ENCODE assay signal across 8 cellular contexts in the genomic region with DNA sequence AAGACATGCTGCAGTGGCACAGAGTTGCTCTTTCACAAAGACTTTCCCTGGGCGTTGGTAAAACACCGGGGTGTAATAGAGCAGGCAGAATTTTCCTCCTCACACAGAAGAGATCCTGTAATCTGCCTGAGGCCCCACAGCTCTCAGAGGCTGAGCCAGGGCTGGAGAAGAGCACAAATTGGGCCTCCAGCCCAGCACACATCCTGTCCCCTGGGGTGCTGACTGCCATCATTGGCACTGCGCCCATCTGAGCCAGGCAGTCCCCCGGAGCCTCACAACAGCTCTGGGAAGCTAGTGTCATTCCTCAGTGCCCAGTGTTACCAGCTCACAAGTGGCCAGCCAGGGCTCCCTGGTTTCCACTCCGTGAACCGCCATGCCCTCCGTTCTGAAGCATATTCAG.
A peak's percentile ranks its signal among the peaks of the same experiment; 100 is the strongest.
DNase-seq lines count a peak whose midpoint lies in the region; ATAC-seq, FAIRE-seq and TF ChIP-seq lines count a peak whose summit lies in the region.

No MANE protein-coding gene starts in this region.

- H3K4me1 ChIP-seq in gastroesophageal sphincter, result peaks cover 0 to 42% (median 19%) of the 10 kb centered on the region in 3 donors

- no peak for ATAC-seq in gastroesophageal sphincter
- no peak for ATAC-seq in HG02759 (IDR thresholded peaks at IDR 0.05; ENCODE audit: unreplicated experiment)

- no peak for TF ChIP-seq POLR2A in gastroesophageal sphincter (IDR thresholded peaks at IDR 0.05)

- 48 to 75% methylated on average over 4 to 7 of the region's 7 CpGs for WGBS in gastroesophageal sphincter (ENCODE audit: low coverage in 1 of 2), 2 donors

- in situ Hi-C loops in ACHN (cut with HindIII; ENCODE audit: low pct_ligation_motif_present, low pct_unique_long_range_greater_than_20kb, low sequenced_read_pairs), result no loop called here

- DNase-seq in ACHN (peak; percentile 57), SK-N-MC (ENCODE audit: low read depth, low spot score) (peak; percentile 68), cardiac septum (ENCODE audit: low spot score) (peak; percentile 88), activated T-cell treated with anti-CD3 and anti-CD28 coated beads for 4 hours (no peak), frontal cortex (ENCODE audit: low spot score in 2 of 2) (no peak)

- H3K9ac ChIP-seq in SK-N-MC (ENCODE audit: insufficient read length), result no peak overlapping the region

- H3K27ac ChIP-seq in SK-N-MC (peak overlapping the region; percentile 78; the same call in 1 of the 2 replicates), gastroesophageal sphincter (no peak overlapping the region)

- H3K27me3 ChIP-seq in gastroesophageal sphincter, result no peaks in the 10 kb centered on the region

- no peaks in the 10 kb centered on the region for H3K9me3 ChIP-seq in SK-N-MC (ENCODE audit: low read depth, low read length)
- H3K9me3 ChIP-seq in gastroesophageal sphincter, result no peaks in the 10 kb centered on the region

- TF ChIP-seq RAD21 in Ishikawa (IDR thresholded peaks at IDR 0.05; ENCODE audit: low read depth), result no peak

- H3K4me3 ChIP-seq in SK-N-MC (peak overlapping the region; percentile 68), gastroesophageal sphincter (no peak overlapping the region)

- TF ChIP-seq CTCF in gastroesophageal sphincter (IDR thresholded peaks at IDR 0.05), result no peak

- H3K36me3 ChIP-seq in SK-N-MC (ENCODE audit: insufficient read depth, low read length), result no peaks in the 10 kb centered on the region; the same call in 1 of the 2 replicates
- peaks cover 0 to 7% of the 10 kb centered on the region in 2 donors for H3K36me3 ChIP-seq in gastroesophageal sphincter

- intact Hi-C loops in cardiac septum (cut with DNase I), result loop anchor here (10.0 kb wide), 1 partner anchor 118 kb away; a partner anchor contains a TSS

- no peak for FAIRE-seq in frontal cortex (lab: Jason Lieb, UNC)

- TF ChIP-seq EP300 in Ishikawa (IDR thresholded peaks at IDR 0.05; ENCODE audit: borderline replicate concordance) (peak; percentile 73), gastroesophageal sphincter (IDR thresholded peaks at IDR 0.05) (no peak)

TF ChIP-seq in Ishikawa, 13 proteins besides CTCF, POLR2A, EP300 and RAD21:
- TF ChIP-seq, protein P1, sequence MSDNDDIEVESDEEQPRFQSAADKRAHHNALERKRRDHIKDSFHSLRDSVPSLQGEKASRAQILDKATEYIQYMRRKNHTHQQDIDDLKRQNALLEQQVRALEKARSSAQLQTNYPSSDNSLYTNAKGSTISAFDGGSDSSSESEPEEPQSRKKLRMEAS (IDR thresholded peaks at IDR 0.05), result no peak
- TF ChIP-seq, protein P2, sequence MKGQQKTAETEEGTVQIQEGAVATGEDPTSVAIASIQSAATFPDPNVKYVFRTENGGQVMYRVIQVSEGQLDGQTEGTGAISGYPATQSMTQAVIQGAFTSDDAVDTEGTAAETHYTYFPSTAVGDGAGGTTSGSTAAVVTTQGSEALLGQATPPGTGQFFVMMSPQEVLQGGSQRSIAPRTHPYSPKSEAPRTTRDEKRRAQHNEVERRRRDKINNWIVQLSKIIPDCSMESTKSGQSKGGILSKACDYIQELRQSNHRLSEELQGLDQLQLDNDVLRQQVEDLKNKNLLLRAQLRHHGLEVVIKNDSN (IDR thresholded peaks at IDR 0.05), result 0 out of 2 replicates have a peak, but pooled peaks have one; percentile 17
- TF ChIP-seq CREB1 (IDR thresholded peaks at IDR 0.05; ENCODE audit: low read depth), result no peak
- TF ChIP-seq CEBPB (IDR thresholded peaks at IDR 0.05), result no peak
- no peak for TF ChIP-seq ZBTB7A (IDR thresholded peaks at IDR 0.05; ENCODE audit: low read depth)
- no peak for TF ChIP-seq FOXM1 (IDR thresholded peaks at IDR 0.05; ENCODE audit: borderline replicate concordance, low read depth)
- TF ChIP-seq, protein P3, sequence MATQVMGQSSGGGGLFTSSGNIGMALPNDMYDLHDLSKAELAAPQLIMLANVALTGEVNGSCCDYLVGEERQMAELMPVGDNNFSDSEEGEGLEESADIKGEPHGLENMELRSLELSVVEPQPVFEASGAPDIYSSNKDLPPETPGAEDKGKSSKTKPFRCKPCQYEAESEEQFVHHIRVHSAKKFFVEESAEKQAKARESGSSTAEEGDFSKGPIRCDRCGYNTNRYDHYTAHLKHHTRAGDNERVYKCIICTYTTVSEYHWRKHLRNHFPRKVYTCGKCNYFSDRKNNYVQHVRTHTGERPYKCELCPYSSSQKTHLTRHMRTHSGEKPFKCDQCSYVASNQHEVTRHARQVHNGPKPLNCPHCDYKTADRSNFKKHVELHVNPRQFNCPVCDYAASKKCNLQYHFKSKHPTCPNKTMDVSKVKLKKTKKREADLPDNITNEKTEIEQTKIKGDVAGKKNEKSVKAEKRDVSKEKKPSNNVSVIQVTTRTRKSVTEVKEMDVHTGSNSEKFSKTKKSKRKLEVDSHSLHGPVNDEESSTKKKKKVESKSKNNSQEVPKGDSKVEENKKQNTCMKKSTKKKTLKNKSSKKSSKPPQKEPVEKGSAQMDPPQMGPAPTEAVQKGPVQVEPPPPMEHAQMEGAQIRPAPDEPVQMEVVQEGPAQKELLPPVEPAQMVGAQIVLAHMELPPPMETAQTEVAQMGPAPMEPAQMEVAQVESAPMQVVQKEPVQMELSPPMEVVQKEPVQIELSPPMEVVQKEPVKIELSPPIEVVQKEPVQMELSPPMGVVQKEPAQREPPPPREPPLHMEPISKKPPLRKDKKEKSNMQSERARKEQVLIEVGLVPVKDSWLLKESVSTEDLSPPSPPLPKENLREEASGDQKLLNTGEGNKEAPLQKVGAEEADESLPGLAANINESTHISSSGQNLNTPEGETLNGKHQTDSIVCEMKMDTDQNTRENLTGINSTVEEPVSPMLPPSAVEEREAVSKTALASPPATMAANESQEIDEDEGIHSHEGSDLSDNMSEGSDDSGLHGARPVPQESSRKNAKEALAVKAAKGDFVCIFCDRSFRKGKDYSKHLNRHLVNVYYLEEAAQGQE (IDR thresholded peaks at IDR 0.05; ENCODE audit: low read depth), result no peak
- no peak for TF ChIP-seq EGR1 (IDR thresholded peaks at IDR 0.05)
- no peak for TF ChIP-seq TEAD4 (IDR thresholded peaks at IDR 0.05)
- peak; percentile 67 for TF ChIP-seq YY1 (IDR thresholded peaks at IDR 0.05; ENCODE audit: low read depth)
- TF ChIP-seq NFIC (IDR thresholded peaks at IDR 0.05), result peak; percentile 96
- no peak for TF ChIP-seq TAF1 (IDR thresholded peaks at IDR 0.05; ENCODE audit: low read depth)
- TF ChIP-seq TCF12 (IDR thresholded peaks at IDR 0.05; ENCODE audit: low read depth), result peak; percentile 65; the same call in 1 of the 2 replicates
TF ChIP-seq in Ishikawa: peak in this region for 4.

Comparison
In these comparisons a context has a peak if more than half of its experiments do, and no peak if none do; other contexts are left out.
1. DNase-seq: peak in ACHN (single experiment), SK-N-MC (single experiment) and cardiac septum (single experiment); none in activated T-cell treated with anti-CD3 and anti-CD28 coated beads for 4 hours (single experiment) and frontal cortex (0 of 2).